1 cellular context compared by ENCODE assay signal in the genomic region with DNA sequence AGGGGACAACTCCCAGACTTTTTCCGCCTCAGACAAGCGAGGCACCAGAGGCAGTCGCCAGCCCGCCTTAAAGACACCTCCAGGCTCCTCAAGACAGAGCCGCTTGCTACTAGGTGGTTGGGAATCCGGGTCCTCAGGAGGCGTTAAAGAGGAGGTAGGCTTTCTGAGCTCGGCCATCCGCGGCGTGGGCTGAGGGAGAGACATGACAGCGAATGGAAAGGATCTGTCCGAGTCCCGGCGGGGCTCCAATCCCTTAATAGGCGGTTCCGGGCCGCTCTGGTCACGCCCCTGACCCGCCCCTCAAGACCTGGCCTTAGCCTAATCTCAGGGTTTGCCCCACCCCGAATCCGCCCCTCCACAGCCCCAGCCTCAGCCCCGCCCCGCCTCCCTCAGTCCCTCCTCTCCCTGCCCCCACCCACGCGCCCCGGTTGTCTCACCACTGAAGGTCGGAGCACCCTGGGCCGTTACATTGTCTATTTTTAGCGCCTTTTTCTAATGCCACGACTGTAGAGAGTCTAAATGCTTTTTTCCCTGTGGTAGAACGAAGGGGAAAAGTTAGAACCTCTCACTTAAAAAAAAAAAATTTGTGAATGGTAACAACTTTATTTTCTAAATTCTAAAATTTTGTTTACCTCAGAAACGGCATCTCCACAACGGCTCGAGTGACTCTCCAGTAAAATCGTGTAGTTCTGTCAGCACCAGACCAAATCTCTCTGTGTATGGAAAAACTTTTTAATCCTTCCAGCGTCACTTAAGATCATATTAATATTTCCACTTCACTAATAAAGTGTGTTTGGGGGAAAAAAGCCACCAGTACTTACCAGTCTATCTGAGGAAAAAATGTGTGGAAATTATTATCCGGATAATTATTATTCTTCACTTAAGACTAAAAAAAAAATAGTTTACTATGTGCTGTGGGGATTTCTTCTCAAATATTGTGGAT.
A peak's percentile ranks its signal among the peaks of the same experiment; 100 is the strongest.
TF ChIP-seq lines count a peak whose summit lies in the region.

A gene (minus strand): TSS at position 229 of the 943 bp plus-strand sequence. CDS start 25 bp downstream, at position 204.

TF ChIP-seq in HepG2, 621 proteins besides CTCF, POLR2A, EP300 and RAD21 (continued from another document and continues in another):
- TF ChIP-seq, protein P1, sequence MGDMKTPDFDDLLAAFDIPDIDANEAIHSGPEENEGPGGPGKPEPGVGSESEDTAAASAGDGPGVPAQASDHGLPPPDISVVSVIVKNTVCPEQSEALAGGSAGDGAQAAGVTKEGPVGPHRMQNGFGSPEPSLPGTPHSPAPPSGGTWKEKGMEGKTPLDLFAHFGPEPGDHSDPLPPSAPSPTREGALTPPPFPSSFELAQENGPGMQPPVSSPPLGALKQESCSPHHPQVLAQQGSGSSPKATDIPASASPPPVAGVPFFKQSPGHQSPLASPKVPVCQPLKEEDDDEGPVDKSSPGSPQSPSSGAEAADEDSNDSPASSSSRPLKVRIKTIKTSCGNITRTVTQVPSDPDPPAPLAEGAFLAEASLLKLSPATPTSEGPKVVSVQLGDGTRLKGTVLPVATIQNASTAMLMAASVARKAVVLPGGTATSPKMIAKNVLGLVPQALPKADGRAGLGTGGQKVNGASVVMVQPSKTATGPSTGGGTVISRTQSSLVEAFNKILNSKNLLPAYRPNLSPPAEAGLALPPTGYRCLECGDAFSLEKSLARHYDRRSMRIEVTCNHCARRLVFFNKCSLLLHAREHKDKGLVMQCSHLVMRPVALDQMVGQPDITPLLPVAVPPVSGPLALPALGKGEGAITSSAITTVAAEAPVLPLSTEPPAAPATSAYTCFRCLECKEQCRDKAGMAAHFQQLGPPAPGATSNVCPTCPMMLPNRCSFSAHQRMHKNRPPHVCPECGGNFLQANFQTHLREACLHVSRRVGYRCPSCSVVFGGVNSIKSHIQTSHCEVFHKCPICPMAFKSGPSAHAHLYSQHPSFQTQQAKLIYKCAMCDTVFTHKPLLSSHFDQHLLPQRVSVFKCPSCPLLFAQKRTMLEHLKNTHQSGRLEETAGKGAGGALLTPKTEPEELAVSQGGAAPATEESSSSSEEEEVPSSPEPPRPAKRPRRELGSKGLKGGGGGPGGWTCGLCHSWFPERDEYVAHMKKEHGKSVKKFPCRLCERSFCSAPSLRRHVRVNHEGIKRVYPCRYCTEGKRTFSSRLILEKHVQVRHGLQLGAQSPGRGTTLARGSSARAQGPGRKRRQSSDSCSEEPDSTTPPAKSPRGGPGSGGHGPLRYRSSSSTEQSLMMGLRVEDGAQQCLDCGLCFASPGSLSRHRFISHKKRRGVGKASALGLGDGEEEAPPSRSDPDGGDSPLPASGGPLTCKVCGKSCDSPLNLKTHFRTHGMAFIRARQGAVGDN (CRISPR knock-in tag; IDR thresholded peaks at IDR 0.05) = peak; percentile 70
- TF ChIP-seq, protein P2, sequence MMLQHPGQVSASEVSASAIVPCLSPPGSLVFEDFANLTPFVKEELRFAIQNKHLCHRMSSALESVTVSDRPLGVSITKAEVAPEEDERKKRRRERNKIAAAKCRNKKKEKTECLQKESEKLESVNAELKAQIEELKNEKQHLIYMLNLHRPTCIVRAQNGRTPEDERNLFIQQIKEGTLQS (CRISPR knock-in tag; IDR thresholded peaks at IDR 0.05) = no peak
- TF ChIP-seq ERF (CRISPR knock-in tag; IDR thresholded peaks at IDR 0.05) (0 out of 2 replicates have a peak, but pooled peaks have one; percentile 24), FOXP1 (IDR thresholded peaks at IDR 0.05) (no peak), FOXP1 (CRISPR knock-in tag; IDR thresholded peaks at IDR 0.05) (no peak), ZNF333 (CRISPR knock-in tag; IDR thresholded peaks at IDR 0.05; ENCODE audit: borderline replicate concordance) (no peak), FIP1L1 (IDR thresholded peaks at IDR 0.05; ENCODE audit: borderline replicate concordance, insufficient read depth, low read depth, low read length) (no peak), ZFP36L1 (CRISPR knock-in tag; IDR thresholded peaks at IDR 0.05) (0 out of 2 replicates have a peak, but pooled peaks have one; percentile 44), POLR2G (IDR thresholded peaks at IDR 0.05; ENCODE audit: low read depth, low read length) (peak; percentile 50; the same call in 1 of the 2 replicates), ZNF607 (CRISPR knock-in tag; IDR thresholded peaks at IDR 0.05; ENCODE audit: borderline replicate concordance) (0 out of 2 replicates have a peak, but pooled peaks have one; percentile 41), NFYB (CRISPR knock-in tag; IDR thresholded peaks at IDR 0.05) (peak; percentile 60; the same call in 1 of the 2 replicates), NFYC (CRISPR knock-in tag; IDR thresholded peaks at IDR 0.05) (peak; percentile 20; the same call in 1 of the 2 replicates), SP4 (CRISPR knock-in tag; IDR thresholded peaks at IDR 0.05) (peak; percentile 97), PCBP1 (IDR thresholded peaks at IDR 0.05; ENCODE audit: borderline replicate concordance, low read depth, low read length) (peak; percentile 98), ZNF841 (CRISPR knock-in tag; IDR thresholded peaks at IDR 0.05; ENCODE audit: borderline replicate concordance) (no peak), AGO1 (IDR thresholded peaks at IDR 0.05; ENCODE audit: low read depth, low read length, poor library complexity, severe bottlenecking) (no peak), SIX4 (CRISPR knock-in tag; IDR thresholded peaks at IDR 0.05) (no peak), PHF5A (CRISPR knock-in tag; IDR thresholded peaks at IDR 0.05; ENCODE audit: low read depth, unreplicated experiment) (no peak), ZNF143 (CRISPR knock-in tag; IDR thresholded peaks at IDR 0.05) (no peak), IKZF1 (IDR thresholded peaks at IDR 0.05) (no peak), ZNF138 (CRISPR knock-in tag; IDR thresholded peaks at IDR 0.05; ENCODE audit: low read depth) (no peak), ZC3H13 (CRISPR knock-in tag; IDR thresholded peaks at IDR 0.05) (no peak), TBL1XR1 (IDR thresholded peaks at IDR 0.05; ENCODE audit: borderline replicate concordance, low read length, partially characterized antibody) (peak; percentile 92), ELF1 (CRISPR knock-in tag; IDR thresholded peaks at IDR 0.05) (peak; percentile 18; the same call in 1 of the 2 replicates), SP1 (IDR thresholded peaks at IDR 0.05) (peak; percentile 100), SP1 (CRISPR knock-in tag; IDR thresholded peaks at IDR 0.05) (peak; percentile 100), ATRX (CRISPR knock-in tag; IDR thresholded peaks at IDR 0.05; ENCODE audit: borderline replicate concordance) (no peak), ISX (CRISPR knock-in tag; conservative IDR thresholded peaks at IDR 0.05) (no peak), POGZ (CRISPR knock-in tag; IDR thresholded peaks at IDR 0.05) (0 out of 2 replicates have a peak, but pooled peaks have one; percentile 26)
- TF ChIP-seq, protein P3, sequence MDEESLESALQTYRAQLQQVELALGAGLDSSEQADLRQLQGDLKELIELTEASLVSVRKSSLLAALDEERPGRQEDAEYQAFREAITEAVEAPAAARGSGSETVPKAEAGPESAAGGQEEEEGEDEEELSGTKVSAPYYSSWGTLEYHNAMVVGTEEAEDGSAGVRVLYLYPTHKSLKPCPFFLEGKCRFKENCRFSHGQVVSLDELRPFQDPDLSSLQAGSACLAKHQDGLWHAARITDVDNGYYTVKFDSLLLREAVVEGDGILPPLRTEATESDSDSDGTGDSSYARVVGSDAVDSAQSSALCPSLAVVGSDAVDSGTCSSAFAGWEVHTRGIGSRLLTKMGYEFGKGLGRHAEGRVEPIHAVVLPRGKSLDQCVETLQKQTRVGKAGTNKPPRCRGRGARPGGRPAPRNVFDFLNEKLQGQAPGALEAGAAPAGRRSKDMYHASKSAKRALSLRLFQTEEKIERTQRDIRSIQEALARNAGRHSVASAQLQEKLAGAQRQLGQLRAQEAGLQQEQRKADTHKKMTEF (CRISPR knock-in tag; IDR thresholded peaks at IDR 0.05) = peak; percentile 17; the same call in 1 of the 2 replicates
- TF ChIP-seq, protein P4, sequence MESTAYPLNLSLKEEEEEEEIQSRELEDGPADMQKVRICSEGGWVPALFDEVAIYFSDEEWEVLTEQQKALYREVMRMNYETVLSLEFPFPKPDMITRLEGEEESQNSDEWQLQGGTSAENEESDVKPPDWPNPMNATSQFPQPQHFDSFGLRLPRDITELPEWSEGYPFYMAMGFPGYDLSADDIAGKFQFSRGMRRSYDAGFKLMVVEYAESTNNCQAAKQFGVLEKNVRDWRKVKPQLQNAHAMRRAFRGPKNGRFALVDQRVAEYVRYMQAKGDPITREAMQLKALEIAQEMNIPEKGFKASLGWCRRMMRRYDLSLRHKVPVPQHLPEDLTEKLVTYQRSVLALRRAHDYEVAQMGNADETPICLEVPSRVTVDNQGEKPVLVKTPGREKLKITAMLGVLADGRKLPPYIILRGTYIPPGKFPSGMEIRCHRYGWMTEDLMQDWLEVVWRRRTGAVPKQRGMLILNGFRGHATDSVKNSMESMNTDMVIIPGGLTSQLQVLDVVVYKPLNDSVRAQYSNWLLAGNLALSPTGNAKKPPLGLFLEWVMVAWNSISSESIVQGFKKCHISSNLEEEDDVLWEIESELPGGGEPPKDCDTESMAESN (CRISPR knock-in tag; conservative IDR thresholded peaks at IDR 0.05) = no peak
- TF ChIP-seq, protein P5, sequence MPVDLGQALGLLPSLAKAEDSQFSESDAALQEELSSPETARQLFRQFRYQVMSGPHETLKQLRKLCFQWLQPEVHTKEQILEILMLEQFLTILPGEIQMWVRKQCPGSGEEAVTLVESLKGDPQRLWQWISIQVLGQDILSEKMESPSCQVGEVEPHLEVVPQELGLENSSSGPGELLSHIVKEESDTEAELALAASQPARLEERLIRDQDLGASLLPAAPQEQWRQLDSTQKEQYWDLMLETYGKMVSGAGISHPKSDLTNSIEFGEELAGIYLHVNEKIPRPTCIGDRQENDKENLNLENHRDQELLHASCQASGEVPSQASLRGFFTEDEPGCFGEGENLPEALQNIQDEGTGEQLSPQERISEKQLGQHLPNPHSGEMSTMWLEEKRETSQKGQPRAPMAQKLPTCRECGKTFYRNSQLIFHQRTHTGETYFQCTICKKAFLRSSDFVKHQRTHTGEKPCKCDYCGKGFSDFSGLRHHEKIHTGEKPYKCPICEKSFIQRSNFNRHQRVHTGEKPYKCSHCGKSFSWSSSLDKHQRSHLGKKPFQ (CRISPR knock-in tag; IDR thresholded peaks at IDR 0.05; ENCODE audit: insufficient replicate concordance) = no peak
- TF ChIP-seq, protein P6, sequence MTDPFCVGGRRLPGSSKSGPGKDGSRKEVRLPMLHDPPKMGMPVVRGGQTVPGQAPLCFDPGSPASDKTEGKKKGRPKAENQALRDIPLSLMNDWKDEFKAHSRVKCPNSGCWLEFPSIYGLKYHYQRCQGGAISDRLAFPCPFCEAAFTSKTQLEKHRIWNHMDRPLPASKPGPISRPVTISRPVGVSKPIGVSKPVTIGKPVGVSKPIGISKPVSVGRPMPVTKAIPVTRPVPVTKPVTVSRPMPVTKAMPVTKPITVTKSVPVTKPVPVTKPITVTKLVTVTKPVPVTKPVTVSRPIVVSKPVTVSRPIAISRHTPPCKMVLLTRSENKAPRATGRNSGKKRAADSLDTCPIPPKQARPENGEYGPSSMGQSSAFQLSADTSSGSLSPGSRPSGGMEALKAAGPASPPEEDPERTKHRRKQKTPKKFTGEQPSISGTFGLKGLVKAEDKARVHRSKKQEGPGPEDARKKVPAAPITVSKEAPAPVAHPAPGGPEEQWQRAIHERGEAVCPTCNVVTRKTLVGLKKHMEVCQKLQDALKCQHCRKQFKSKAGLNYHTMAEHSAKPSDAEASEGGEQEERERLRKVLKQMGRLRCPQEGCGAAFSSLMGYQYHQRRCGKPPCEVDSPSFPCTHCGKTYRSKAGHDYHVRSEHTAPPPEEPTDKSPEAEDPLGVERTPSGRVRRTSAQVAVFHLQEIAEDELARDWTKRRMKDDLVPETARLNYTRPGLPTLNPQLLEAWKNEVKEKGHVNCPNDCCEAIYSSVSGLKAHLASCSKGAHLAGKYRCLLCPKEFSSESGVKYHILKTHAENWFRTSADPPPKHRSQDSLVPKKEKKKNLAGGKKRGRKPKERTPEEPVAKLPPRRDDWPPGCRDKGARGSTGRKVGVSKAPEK (CRISPR knock-in tag; IDR thresholded peaks at IDR 0.05; ENCODE audit: borderline replicate concordance) = peak; percentile 94
- TF ChIP-seq, protein P7, sequence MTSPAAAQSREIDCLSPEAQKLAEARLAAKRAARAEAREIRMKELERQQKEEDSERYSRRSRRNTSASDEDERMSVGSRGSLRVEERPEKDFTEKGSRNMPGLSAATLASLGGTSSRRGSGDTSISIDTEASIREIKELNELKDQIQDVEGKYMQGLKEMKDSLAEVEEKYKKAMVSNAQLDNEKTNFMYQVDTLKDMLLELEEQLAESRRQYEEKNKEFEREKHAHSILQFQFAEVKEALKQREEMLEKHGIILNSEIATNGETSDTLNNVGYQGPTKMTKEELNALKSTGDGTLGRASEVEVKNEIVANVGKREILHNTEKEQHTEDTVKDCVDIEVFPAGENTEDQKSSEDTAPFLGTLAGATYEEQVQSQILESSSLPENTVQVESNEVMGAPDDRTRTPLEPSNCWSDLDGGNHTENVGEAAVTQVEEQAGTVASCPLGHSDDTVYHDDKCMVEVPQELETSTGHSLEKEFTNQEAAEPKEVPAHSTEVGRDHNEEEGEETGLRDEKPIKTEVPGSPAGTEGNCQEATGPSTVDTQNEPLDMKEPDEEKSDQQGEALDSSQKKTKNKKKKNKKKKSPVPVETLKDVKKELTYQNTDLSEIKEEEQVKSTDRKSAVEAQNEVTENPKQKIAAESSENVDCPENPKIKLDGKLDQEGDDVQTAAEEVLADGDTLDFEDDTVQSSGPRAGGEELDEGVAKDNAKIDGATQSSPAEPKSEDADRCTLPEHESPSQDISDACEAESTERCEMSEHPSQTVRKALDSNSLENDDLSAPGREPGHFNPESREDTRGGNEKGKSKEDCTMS (CRISPR knock-in tag; conservative IDR thresholded peaks at IDR 0.05) = no peak
- TF ChIP-seq, protein P8, sequence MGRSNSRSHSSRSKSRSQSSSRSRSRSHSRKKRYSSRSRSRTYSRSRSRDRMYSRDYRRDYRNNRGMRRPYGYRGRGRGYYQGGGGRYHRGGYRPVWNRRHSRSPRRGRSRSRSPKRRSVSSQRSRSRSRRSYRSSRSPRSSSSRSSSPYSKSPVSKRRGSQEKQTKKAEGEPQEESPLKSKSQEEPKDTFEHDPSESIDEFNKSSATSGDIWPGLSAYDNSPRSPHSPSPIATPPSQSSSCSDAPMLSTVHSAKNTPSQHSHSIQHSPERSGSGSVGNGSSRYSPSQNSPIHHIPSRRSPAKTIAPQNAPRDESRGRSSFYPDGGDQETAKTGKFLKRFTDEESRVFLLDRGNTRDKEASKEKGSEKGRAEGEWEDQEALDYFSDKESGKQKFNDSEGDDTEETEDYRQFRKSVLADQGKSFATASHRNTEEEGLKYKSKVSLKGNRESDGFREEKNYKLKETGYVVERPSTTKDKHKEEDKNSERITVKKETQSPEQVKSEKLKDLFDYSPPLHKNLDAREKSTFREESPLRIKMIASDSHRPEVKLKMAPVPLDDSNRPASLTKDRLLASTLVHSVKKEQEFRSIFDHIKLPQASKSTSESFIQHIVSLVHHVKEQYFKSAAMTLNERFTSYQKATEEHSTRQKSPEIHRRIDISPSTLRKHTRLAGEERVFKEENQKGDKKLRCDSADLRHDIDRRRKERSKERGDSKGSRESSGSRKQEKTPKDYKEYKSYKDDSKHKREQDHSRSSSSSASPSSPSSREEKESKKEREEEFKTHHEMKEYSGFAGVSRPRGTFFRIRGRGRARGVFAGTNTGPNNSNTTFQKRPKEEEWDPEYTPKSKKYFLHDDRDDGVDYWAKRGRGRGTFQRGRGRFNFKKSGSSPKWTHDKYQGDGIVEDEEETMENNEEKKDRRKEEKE (IDR thresholded peaks at IDR 0.05) = no peak
